In genomic region chr2:40487592-40487991, GRCh38 we compare ENCODE assay signal across 13 cellular contexts. TPM values are rescaled to one million over a fixed set of nuclear protein-coding genes. Genes with fewer than 3 reads are reported as not detected.
DNase-seq lines count a peak whose midpoint lies in the region; ATAC-seq, FAIRE-seq and TF ChIP-seq lines count a peak whose summit lies in the region.
"Had no signal": no experiment of that assay in that cellular context is flagged by ENCODE, and none has a peak within 500 bp of the region (broad histone marks: within the 10 kb centered on the region; RNA-seq: fewer than 3 reads in every experiment).

No MANE protein-coding gene starts in this region.

- no peak overlapping the region for H3K4me3 ChIP-seq in GM23248

- no peaks in the 10 kb centered on the region for H3K79me2 ChIP-seq in GM23248 (ENCODE audit: insufficient read depth)

- no peak overlapping the region for H3K9ac ChIP-seq in GM23248

- no peaks in the 10 kb centered on the region for H3K9me3 ChIP-seq in GM23248 (ENCODE audit: low read depth)

- TF ChIP-seq POLR2A in GM12892 (IDR thresholded peaks at IDR 0.05; ENCODE audit: low read depth, low read length), result no peak

- 0 out of 2 replicates have a peak overlapping the region, but pooled peaks have one; percentile 81 for H2AFZ ChIP-seq in GM23248

- no peak overlapping the region for H3K27ac ChIP-seq in GM23248

- H3K9me2 ChIP-seq in GM23248 (ENCODE audit: insufficient read depth), result no peaks in the 10 kb centered on the region

- H3K36me3 ChIP-seq in GM23248 (ENCODE audit: low read depth), result no peaks in the 10 kb centered on the region

- H3K27me3 ChIP-seq in GM23248 (replicated peaks; ENCODE audit: insufficient read depth), result no peaks in the 10 kb centered on the region

- FAIRE-seq in RCC 7860 (lab: Jason Lieb, UNC), result no peak
- no peak for FAIRE-seq in GM12892 (lab: Jason Lieb, UNC)
- FAIRE-seq: colon had no signal

- peaks cover 11% of the 10 kb centered on the region; the same call in 1 of the 2 replicates for H3K4me1 ChIP-seq in GM23248 (ENCODE audit: insufficient read depth)

- no peak overlapping the region for H3K4me2 ChIP-seq in GM23248 (ENCODE audit: unreplicated experiment)

- no peaks in the 10 kb centered on the region for H4K20me1 ChIP-seq in GM23248 (ENCODE audit: insufficient read depth)

- H3F3A ChIP-seq in GM23248 (ENCODE audit: insufficient read depth), result no peaks in the 10 kb centered on the region

- intact Hi-C loops in left ventricle myocardium superior (cut with micrococcal nuclease), result loop anchor here (10.0 kb wide), 1 partner anchor 1297 kb away; no protein-coding TSS in a partner anchor

- WGBS in GM23248 (ENCODE audit: low coverage in 1 of 2, low lambda C conversion rate in 2 of 2, missing lambda C conversion rate in 2 of 2), 2 experiments, result 98% methylated on average over 3 of the region's 3 CpGs

- ATAC-seq in left ventricle myocardium superior, result peak; percentile 49
- no peak for ATAC-seq in GM19351 (IDR thresholded peaks at IDR 0.05; ENCODE audit: unreplicated experiment)
- ATAC-seq: activated CD8-positive, alpha-beta T cell treated with anti-CD3 and anti-CD28 coated beads, Interleukin-2, amount 10 ng/mL, durations not matched to agents 7 days and 5 days; left colon had no signal

- in situ Hi-C loops in GM23248 (cut with MboI), result loop anchor here (25.0 kb wide), 1 partner anchor 275 kb away; no protein-coding TSS in a partner anchor

- DNase-seq in GM23248 (peak; percentile 9), RCC 7860 (ENCODE audit: low spot score) (peak; percentile 37), left ventricle myocardium superior (no peak), putamen (ENCODE audit: low spot score) (peak; percentile 25), SW480 (ENCODE audit: low spot score) (no peak), GM12892 (ENCODE audit: insufficient read length) (no peak)
- no peak for DNase-seq in NK-92 treated with Interleukin-12 subunit alpha and Interleukin-12 subunit beta, amount 100 ng/mL, for 24 hours (lab: John Stamatoyannopoulos, UW)
- DNase-seq: activated CD8-positive, alpha-beta T cell treated with anti-CD3 and anti-CD28 coated beads, Interleukin-2, amount 10 ng/mL, durations not matched to agents 7 days and 5 days; activated naive CD4-positive, alpha-beta T cell treated with anti-CD3 and anti-CD28 coated beads, Interleukin-2, amount 10 ng/mL, durations not matched to agents 7 days and 5 days; CD4-positive, CD25-positive, alpha-beta regulatory T cell; left colon had no signal

RNA-seq across cellular contexts. Expression of gene SLC8A1, which starts 35.7 kb away (rescaled TPM):
- total RNA-seq in GM23248 (2014; rRNA removed; shearing (Covaris generic)), result 82.1 and 83.4 TPM in 2 replicates
- polyA plus RNA-seq in GM23248 (2016; fragmentation: Nextera tagmentation; extraction: Ambion mirVana), result 11.6 and 13.8 TPM in 2 replicates
- total RNA-seq in left ventricle myocardium superior, result 1,122 TPM
- polyA plus RNA-seq in GM12892 (2012; ENCODE audit: missing spikeins), result 0.25 TPM
- total RNA-seq: CD4-positive, CD25-positive, alpha-beta regulatory T cell had no signal

Comparison
In these comparisons a context has a peak if more than half of its experiments do, and no peak if none do; other contexts are left out.
1. DNase-seq: peak in GM23248 (single experiment), RCC 7860 (single experiment) and putamen (single experiment); none in left ventricle myocardium superior (single experiment), SW480 (single experiment), GM12892 (single experiment) and NK-92 treated with Interleukin-12 subunit alpha and Interleukin-12 subunit beta, amount 100 ng/mL, for 24 hours (single experiment).
2. RNA of gene SLC8A1, which starts 35.7 kb away (total RNA-seq): 1,122 TPM in left ventricle myocardium superior (single experiment); 82.1 to 83.4 TPM in GM23248; every median in the first group is over 10 times any median in the second.